In genomic region chr15:25683911-25684310, GRCh38 we compare ENCODE assay signal across 1 cellular context.
A peak's percentile ranks its signal among the peaks of the same experiment; 100 is the strongest.
TF ChIP-seq lines count a peak whose summit lies in the region.

No MANE protein-coding gene starts in this region.

TF ChIP-seq in H1, 55 proteins besides CTCF, POLR2A, EP300 and RAD21:
- TF ChIP-seq JUND (IDR thresholded peaks at IDR 0.05; ENCODE audit: low read length) (peak; percentile 57; the same call in 1 of the 2 replicates), TBP (IDR thresholded peaks at IDR 0.05; ENCODE audit: low read depth, low read length) (no peak), SIX5 (IDR thresholded peaks at IDR 0.05; ENCODE audit: low read depth, low read length) (no peak), POU5F1 (IDR thresholded peaks at IDR 0.05; ENCODE audit: low read depth, low read length) (no peak), SIRT6 (IDR thresholded peaks at IDR 0.05; ENCODE audit: low read length) (no peak), RFX5 (IDR thresholded peaks at IDR 0.05; ENCODE audit: borderline replicate concordance, low read depth, low read length) (no peak), TEAD4 (IDR thresholded peaks at IDR 0.05; ENCODE audit: low read depth, low read length) (no peak), KDM5A (IDR thresholded peaks at IDR 0.05; ENCODE audit: low read length) (no peak), PHF8 (conservative IDR thresholded peaks at IDR 0.05; ENCODE audit: low read depth, low read length) (no peak), GTF2F1 (IDR thresholded peaks at IDR 0.05; ENCODE audit: borderline replicate concordance, low read depth, low read length) (no peak)
- TF ChIP-seq, protein P1, sequence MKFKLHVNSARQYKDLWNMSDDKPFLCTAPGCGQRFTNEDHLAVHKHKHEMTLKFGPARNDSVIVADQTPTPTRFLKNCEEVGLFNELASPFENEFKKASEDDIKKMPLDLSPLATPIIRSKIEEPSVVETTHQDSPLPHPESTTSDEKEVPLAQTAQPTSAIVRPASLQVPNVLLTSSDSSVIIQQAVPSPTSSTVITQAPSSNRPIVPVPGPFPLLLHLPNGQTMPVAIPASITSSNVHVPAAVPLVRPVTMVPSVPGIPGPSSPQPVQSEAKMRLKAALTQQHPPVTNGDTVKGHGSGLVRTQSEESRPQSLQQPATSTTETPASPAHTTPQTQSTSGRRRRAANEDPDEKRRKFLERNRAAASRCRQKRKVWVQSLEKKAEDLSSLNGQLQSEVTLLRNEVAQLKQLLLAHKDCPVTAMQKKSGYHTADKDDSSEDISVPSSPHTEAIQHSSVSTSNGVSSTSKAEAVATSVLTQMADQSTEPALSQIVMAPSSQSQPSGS (IDR thresholded peaks at IDR 0.05; ENCODE audit: low read length) = 0 out of 2 replicates have a peak, but pooled peaks have one; percentile 66
